In genomic region chr5:128708841-128709240, GRCh38 we compare ENCODE assay signal across 21 cellular contexts.
DNase-seq lines count a peak whose midpoint lies in the region; ATAC-seq and TF ChIP-seq lines count a peak whose summit lies in the region.
"Had no signal": no experiment of that assay in that cellular context is flagged by ENCODE, and none has a peak within 500 bp of the region (broad histone marks: within the 10 kb centered on the region; RNA-seq: fewer than 3 reads in every experiment).

No MANE protein-coding gene starts in this region.

- TF ChIP-seq CTCF in RWPE1 (conservative IDR thresholded peaks at IDR 0.05; ENCODE audit: low read depth) (no peak), smooth muscle cell (IDR thresholded peaks at IDR 0.05; ENCODE audit: borderline replicate concordance, insufficient read depth, poor library complexity, severe bottlenecking) (no peak), prostate gland (IDR thresholded peaks at IDR 0.05) (no peak)

- H3K27ac ChIP-seq in RWPE1: no peak overlapping the region
- H3K27ac ChIP-seq in smooth muscle cell (ENCODE audit: low read depth): peak overlapping the region; percentile 16
- no peak overlapping the region for H3K27ac ChIP-seq in prostate gland
- H3K27ac ChIP-seq: SK-N-MC had no signal

- no peaks in the 10 kb centered on the region for H3K27me3 ChIP-seq in smooth muscle cell (ENCODE audit: low read depth)
- no peaks in the 10 kb centered on the region for H3K27me3 ChIP-seq in prostate gland (replicated peaks; ENCODE audit: insufficient read depth)
- H3K27me3 ChIP-seq: MG63 had no signal

- H3K4me3 ChIP-seq in smooth muscle cell: no peak overlapping the region
- H3K4me3 ChIP-seq in prostate gland: no peak overlapping the region
- H3K4me3 ChIP-seq: MG63, SK-N-MC had no signal

- peak; percentile 99 for ATAC-seq in esophagus mucosa

- TF ChIP-seq POLR2A in prostate gland (IDR thresholded peaks at IDR 0.05): no peak

- H3K79me2 ChIP-seq in smooth muscle cell (ENCODE audit: low read depth): no peaks in the 10 kb centered on the region

- DNase-seq in HPDE6-E6E7 (ENCODE audit: extremely low spot score) (peak; percentile 58), RWPE1 (ENCODE audit: low spot score) (peak; percentile 69), smooth muscle cell (lab: John Stamatoyannopoulos, UW; ENCODE audit: unreplicated experiment) (no peak), prostate gland (ENCODE audit: low spot score) (no peak), COLO829 (ENCODE audit: low spot score) (no peak), NCI-H1436 (lab: John Stamatoyannopoulos, UW) (no peak)
- DNase-seq: CD4-positive, CD25-positive, alpha-beta regulatory T cell; COR-L47; DMS 273 treated with DMSO at 0.1 percent for 48 hours; GOT3; Kasumi-1; MG63; NCI-H1417 treated with DMSO at 0.1 percent for 48 hours; NCI-H187 treated with DMSO at 0.1 percent for 48 hours; NCI-H2107; NCI-H446 treated with DMSO at 0.1 percent for 48 hours; NCI-H526 treated with DMSO at 0.1 percent for 48 hours; OCI-M1; SHP77 treated with DMSO at 0.1 percent for 48 hours had no signal

- intact Hi-C loops in prostate gland (cut with DNase I): no loop called here

- POLR2A ChIA-PET in RWPE1 (lab: Yijun Ruan, JAX; ENCODE audit: low non-redundant PET): no interaction called here

- no peak overlapping the region for H3K4me2 ChIP-seq in smooth muscle cell

- no peaks in the 10 kb centered on the region for H3F3A ChIP-seq in smooth muscle cell (ENCODE audit: low read depth)

- CTCF ChIA-PET in RWPE1 (lab: Yijun Ruan, JAX): no interaction called here

- H3K36me3 ChIP-seq in smooth muscle cell (ENCODE audit: low read depth) (no peaks in the 10 kb centered on the region), prostate gland (no peaks in the 10 kb centered on the region)
- H3K36me3 ChIP-seq: MG63 had no signal

- no peak overlapping the region for H3K9ac ChIP-seq in smooth muscle cell (ENCODE audit: low read depth)

- 73% methylated on average over 1 of the region's 1 CpG for WGBS in smooth muscle cell (ENCODE audit: low lambda C conversion rate)
- WGBS in prostate gland: 56% methylated on average over 1 of the region's 1 CpG

- no peaks in the 10 kb centered on the region for H4K20me1 ChIP-seq in smooth muscle cell (ENCODE audit: low read depth)

- H2AFZ ChIP-seq in smooth muscle cell (ENCODE audit: low read depth): no peak overlapping the region

- H3K9me3 ChIP-seq in smooth muscle cell (replicated peaks; ENCODE audit: low read depth): no peaks in the 10 kb centered on the region
- H3K9me3 ChIP-seq in prostate gland: no peaks in the 10 kb centered on the region
- H3K9me3 ChIP-seq: MG63 had no signal

- H3K4me1 ChIP-seq in smooth muscle cell (ENCODE audit: low read depth) (no peaks in the 10 kb centered on the region), prostate gland (replicated peaks) (no peaks in the 10 kb centered on the region)

Comparison
In these comparisons a context has a peak if more than half of its experiments do, and no peak if none do; other contexts are left out.
1. DNase-seq: peak in HPDE6-E6E7 (single experiment) and RWPE1 (single experiment); none in smooth muscle cell (single experiment), prostate gland (single experiment), COLO829 (single experiment) and NCI-H1436 (single experiment).